36 cellular contexts compared by ENCODE assay signal in genomic region chr5:74369173-74369572, GRCh38.
"Had no signal": no experiment of that assay in that cellular context is flagged by ENCODE, and none has a peak within 500 bp of the region (broad histone marks: within the 10 kb centered on the region; RNA-seq: fewer than 3 reads in every experiment).

No MANE protein-coding gene starts in this region.

- H3K36me3 ChIP-seq: adrenal gland, brain microvascular endothelial cell, breast epithelium had no signal

- H3K4me3 ChIP-seq: adrenal gland, body of pancreas, breast epithelium had no signal

- H3K4me3 Mint-ChIP-seq: activated B cell treated with CpG ODN at 0.5 μM for 24 hours; activated CD4-positive, alpha-beta memory T cell treated with anti-CD3 and anti-CD28 coated beads for 36 hours; activated CD4-positive, alpha-beta T cell treated with anti-CD3 and anti-CD28 coated beads, Interleukin-2, amount 10 ng/mL, durations not matched to agents 24 days and 14 days; activated CD8-positive, alpha-beta T cell treated with anti-CD3 and anti-CD28 coated beads for 36 hours; activated naive CD4-positive, alpha-beta T cell treated with anti-CD3 and anti-CD28 coated beads for 36 hours; activated naive CD8-positive, alpha-beta T cell treated with anti-CD3 and anti-CD28 coated beads for 36 hours; activated T-cell treated with anti-CD3 and anti-CD28 coated beads, Interleukin-2, amount 50 U/mL, for 4 hours; activated T-cell treated with anti-CD3 and anti-CD28 coated beads, Interleukin-2, amount 50 U/mL, for 72 hours; activated T-helper 1 cell treated with anti-CD3 and anti-CD28 coated beads, Interleukin-12 subunit alpha, Interleukin-12 subunit beta, Interleukin-2, Interleukin-4 antibody, amounts not matched to agents 30 ng/mL and 10 ng/mL and 1 ng/mL, durations not matched to agents 14 hours and 24 hours and 36 hours; activated T-helper 17 cell treated with anti-CD3 and anti-CD28 coated beads, Interleukin-2, amount 50 U/mL, for 72 hours; T-helper 1 cell treated with Interleukin-12 subunit alpha and Interleukin-12 subunit beta and Interleukin-4 antibody, amounts not matched to agents 30 μg/mL and 1 μg/mL, for 36 hours; T-helper 2 cell treated with Interferon-gamma antibody and Interleukin-4, amounts not matched to agents 5 μg/mL and 100 μg/mL, for 36 hours had no signal

- H3K4me1 ChIP-seq: adrenal gland, body of pancreas, breast epithelium had no signal

- H3K4me1 Mint-ChIP-seq: activated B cell treated with CpG ODN at 0.5 μM for 24 hours; activated CD4-positive, alpha-beta T cell treated with anti-CD3 and anti-CD28 coated beads, Interleukin-2, amount 10 ng/mL, durations not matched to agents 24 days and 14 days; activated naive CD8-positive, alpha-beta T cell treated with anti-CD3 and anti-CD28 coated beads for 36 hours; activated T-helper 17 cell treated with anti-CD3 and anti-CD28 coated beads, Interleukin-2, amount 50 U/mL, for 72 hours had no signal

- H3K9me3 Mint-ChIP-seq: activated B cell treated with CpG ODN at 0.5 μM for 24 hours; activated CD4-positive, alpha-beta T cell treated with anti-CD3 and anti-CD28 coated beads, Interleukin-2, amount 10 ng/mL, durations not matched to agents 24 days and 14 days; activated CD8-positive, alpha-beta T cell treated with anti-CD3 and anti-CD28 coated beads for 36 hours; activated naive CD4-positive, alpha-beta T cell treated with anti-CD3 and anti-CD28 coated beads for 36 hours; activated naive CD4-positive, alpha-beta T cell treated with anti-CD3 and anti-CD28 coated beads, Interleukin-2, amount 50 U/mL, for 72 hours; activated naive CD8-positive, alpha-beta T cell treated with anti-CD3 and anti-CD28 coated beads for 36 hours; activated T-cell treated with anti-CD3 and anti-CD28 coated beads, Interleukin-2, amount 50 U/mL, for 4 hours; activated T-cell treated with anti-CD3 and anti-CD28 coated beads, Interleukin-2, amount 50 U/mL, for 72 hours; activated T-helper 1 cell treated with anti-CD3 and anti-CD28 coated beads, Interleukin-12 subunit alpha, Interleukin-12 subunit beta, Interleukin-2, Interleukin-4 antibody, amounts not matched to agents 30 ng/mL and 10 ng/mL and 1 ng/mL, durations not matched to agents 14 hours and 24 hours and 36 hours; activated T-helper 17 cell treated with anti-CD3 and anti-CD28 coated beads, Interleukin-2, amount 50 U/mL, for 72 hours; T-helper 1 cell treated with Interleukin-12 subunit alpha and Interleukin-12 subunit beta and Interleukin-4 antibody, amounts not matched to agents 30 μg/mL and 1 μg/mL, for 36 hours; T-helper 2 cell treated with Interferon-gamma antibody and Interleukin-4, amounts not matched to agents 5 μg/mL and 100 μg/mL, for 36 hours had no signal

- H3K36me3 Mint-ChIP-seq: activated CD4-positive, alpha-beta memory T cell treated with anti-CD3 and anti-CD28 coated beads for 36 hours; activated naive CD4-positive, alpha-beta T cell treated with anti-CD3 and anti-CD28 coated beads, Interleukin-2, amount 50 U/mL, for 72 hours; activated naive CD8-positive, alpha-beta T cell treated with anti-CD3 and anti-CD28 coated beads for 36 hours had no signal

- H3K27ac ChIP-seq: adrenal gland, body of pancreas, brain microvascular endothelial cell, VCaP had no signal

- H3K27me3 Mint-ChIP-seq: activated CD4-positive, alpha-beta T cell treated with anti-CD3 and anti-CD28 coated beads, Interleukin-2, amount 10 ng/mL, durations not matched to agents 24 days and 14 days; activated CD8-positive, alpha-beta T cell treated with anti-CD3 and anti-CD28 coated beads for 36 hours; activated naive CD8-positive, alpha-beta T cell treated with anti-CD3 and anti-CD28 coated beads for 36 hours had no signal

- H3K9me3 ChIP-seq: adrenal gland, body of pancreas, breast epithelium had no signal

- DNase-seq: activated B cell treated with CpG ODN at 0.5 μM for 24 hours; activated CD4-positive, alpha-beta memory T cell treated with anti-CD3 and anti-CD28 coated beads for 36 hours; activated CD4-positive, alpha-beta T cell treated with anti-CD3 and anti-CD28 coated beads for 4 hours; activated CD4-positive, alpha-beta T cell treated with anti-CD3 and anti-CD28 coated beads, Interleukin-2, amount 10 ng/mL, durations not matched to agents 24 days and 14 days; activated CD4-positive, alpha-beta T cell treated with anti-CD3 and anti-CD28 coated beads, Interleukin-2, amount 50 U/mL, for 1 hour; activated CD4-positive, alpha-beta T cell treated with anti-CD3 and anti-CD28 coated beads, Interleukin-2, amount 50 U/mL, for 4 hours; activated CD4-positive, CD25-positive, alpha-beta regulatory T cell treated with anti-CD3 and anti-CD28 coated beads, Interleukin-2, amount 50 U/mL, for 72 hours; activated CD8-positive, alpha-beta memory T cell treated with anti-CD3 and anti-CD28 coated beads, Interleukin-2, amount 50 U/mL, for 4 hours; activated CD8-positive, alpha-beta T cell treated with anti-CD3 and anti-CD28 coated beads for 36 hours; activated effector memory CD4-positive, alpha-beta T cell treated with anti-CD3 and anti-CD28 coated beads, Interleukin-2, amount 50 U/mL, for 16 hours; activated gamma-delta T cell treated with Interleukin-2 at 50 U/mL for 16 hours; activated naive CD4-positive, alpha-beta T cell; activated naive CD4-positive, alpha-beta T cell treated with anti-CD3 and anti-CD28 coated beads for 36 hours; activated naive CD4-positive, alpha-beta T cell treated with anti-CD3 and anti-CD28 coated beads, Interleukin-2, amount 50 U/mL, for 16 hours; activated naive CD8-positive, alpha-beta T cell treated with anti-CD3 and anti-CD28 coated beads for 36 hours; activated T-cell treated with anti-CD3 and anti-CD28 coated beads for 4 hours; activated T-cell treated with anti-CD3 and anti-CD28 coated beads, Interleukin-2, amount 50 U/mL, for 1 hour; activated T-cell treated with anti-CD3 and anti-CD28 coated beads, Interleukin-2, amount 50 U/mL, for 4 hours; activated T-cell treated with anti-CD3 and anti-CD28 coated beads, Interleukin-2, amount 50 U/mL, for 72 hours; adrenal gland; amniotic stem cell; aorta; body of pancreas; brain microvascular endothelial cell; central memory CD4-positive, alpha-beta T cell; SW 1271; T-helper 1 cell; T-helper 2 cell; T-helper 9 cell had no signal

- H3K27ac Mint-ChIP-seq: activated B cell treated with CpG ODN at 0.5 μM for 24 hours; activated CD4-positive, alpha-beta memory T cell treated with anti-CD3 and anti-CD28 coated beads for 36 hours; activated CD4-positive, alpha-beta T cell treated with anti-CD3 and anti-CD28 coated beads, Interleukin-2, amount 10 ng/mL, durations not matched to agents 24 days and 14 days; activated CD8-positive, alpha-beta T cell treated with anti-CD3 and anti-CD28 coated beads for 36 hours; activated naive CD4-positive, alpha-beta T cell treated with anti-CD3 and anti-CD28 coated beads for 36 hours; activated naive CD4-positive, alpha-beta T cell treated with anti-CD3 and anti-CD28 coated beads, Interleukin-2, amount 50 U/mL, for 72 hours; activated naive CD8-positive, alpha-beta T cell treated with anti-CD3 and anti-CD28 coated beads for 36 hours; activated T-cell treated with anti-CD3 and anti-CD28 coated beads, Interleukin-2, amount 50 U/mL, for 72 hours; activated T-helper 1 cell treated with anti-CD3 and anti-CD28 coated beads, Interleukin-12 subunit alpha, Interleukin-12 subunit beta, Interleukin-2, Interleukin-4 antibody, amounts not matched to agents 30 ng/mL and 10 ng/mL and 1 ng/mL, durations not matched to agents 14 hours and 24 hours and 36 hours; activated T-helper 17 cell treated with anti-CD3 and anti-CD28 coated beads, Interleukin-2, amount 50 U/mL, for 72 hours; T-helper 1 cell treated with Interleukin-12 subunit alpha and Interleukin-12 subunit beta and Interleukin-4 antibody, amounts not matched to agents 30 μg/mL and 1 μg/mL, for 36 hours; T-helper 2 cell treated with Interferon-gamma antibody and Interleukin-4, amounts not matched to agents 5 μg/mL and 100 μg/mL, for 36 hours had no signal

- H3K27me3 ChIP-seq: adrenal gland, body of pancreas, brain microvascular endothelial cell, breast epithelium had no signal
